ENCODE assay signal across 14 cellular contexts in genomic region chr5:73823508-73823925, GRCh38.
DNase-seq lines count a peak whose midpoint lies in the region; ATAC-seq, FAIRE-seq and TF ChIP-seq lines count a peak whose summit lies in the region.
"Had no signal": no experiment of that assay in that cellular context is flagged by ENCODE, and none has a peak within 500 bp of the region (broad histone marks: within the 10 kb centered on the region; RNA-seq: fewer than 3 reads in every experiment).

No MANE protein-coding gene starts in this region.

- H3K4me2 ChIP-seq in GM12878 (ENCODE audit: control insufficient read depth, insufficient read depth) = no peak overlapping the region

- TF ChIP-seq CTCF in GM12878 (IDR thresholded peaks at IDR 0.05 in 2 of 3, conservative IDR thresholded peaks at IDR 0.05 in 1 of 3; ENCODE audit: control insufficient read depth in 2 of 3, extremely low read depth in 1 of 3, insufficient read depth in 1 of 3, low read depth in 3 of 3, low read length in 3 of 3) (no peak), left lung (IDR thresholded peaks at IDR 0.05) (no peak), mucosa of descending colon (IDR thresholded peaks at IDR 0.05) (no peak), colonic mucosa (IDR thresholded peaks at IDR 0.05) (no peak)

- no peaks in the 10 kb centered on the region; the same call in 1 of the 2 replicates for H3K36me3 ChIP-seq in ACC112 (ENCODE audit: insufficient read depth, low read length)
- no peaks in the 10 kb centered on the region for H3K36me3 ChIP-seq in GM12878 (ENCODE audit: control insufficient read depth in 2 of 2, insufficient read depth in 2 of 2, low read length in 1 of 2)
- H3K36me3 ChIP-seq in left lung = no peaks in the 10 kb centered on the region
- no peaks in the 10 kb centered on the region for H3K36me3 ChIP-seq in mucosa of descending colon (ENCODE audit: low read depth)
- no peaks in the 10 kb centered on the region for H3K36me3 ChIP-seq in colonic mucosa

- no peak for FAIRE-seq in GM12878 (lab: Jason Lieb, UNC)

- RAD21 ChIA-PET in GM12878 (lab: Charles Lee; ENCODE audit: unreplicated experiment) = no interaction called here

- H2AFZ ChIP-seq in ACC112 (ENCODE audit: low read length, unreplicated experiment) (no peak overlapping the region), GM12878 (ENCODE audit: control insufficient read depth, low read depth, low read length) (no peak overlapping the region)

- no peak for TF ChIP-seq EP300 in GM12878 (IDR thresholded peaks at IDR 0.05; ENCODE audit: borderline replicate concordance in 1 of 2, control insufficient read depth in 1 of 2, low read depth in 2 of 2, low read length in 2 of 2)

- no peak for TF ChIP-seq RAD21 in GM12878 (IDR thresholded peaks at IDR 0.05; ENCODE audit: insufficient read depth, low read depth, low read length)

- H3K9me3 ChIP-seq in GM12878 (replicated peaks; ENCODE audit: control insufficient read depth, insufficient read depth, low read length) (no peaks in the 10 kb centered on the region), left lung (no peaks in the 10 kb centered on the region), mucosa of descending colon (no peaks in the 10 kb centered on the region), colonic mucosa (no peaks in the 10 kb centered on the region)

- H3K9ac ChIP-seq in GM12878 (ENCODE audit: control insufficient read depth, insufficient read depth, low read length) (no peak overlapping the region), colonic mucosa (ENCODE audit: low read depth in 2 of 2, low read length in 2 of 2) (no peak overlapping the region)

- no peaks in the 10 kb centered on the region for H3K27me3 ChIP-seq in ACC112 (ENCODE audit: insufficient read depth, low read length)
- no peaks in the 10 kb centered on the region for H3K27me3 ChIP-seq in GM12878 (replicated peaks in 1 of 2; ENCODE audit: control insufficient read depth in 2 of 2, insufficient read depth in 2 of 2, low read length in 1 of 2)
- H3K27me3 ChIP-seq in left lung = no peaks in the 10 kb centered on the region
- no peaks in the 10 kb centered on the region for H3K27me3 ChIP-seq in colonic mucosa

- ATAC-seq in GM19463 (IDR thresholded peaks at IDR 0.05; ENCODE audit: unreplicated experiment) = peak; percentile 66
- peak; percentile 42; the same call in 2 of the 3 replicates for ATAC-seq in GM12878
- ATAC-seq in left lung = peak; percentile 25
- no peak for ATAC-seq in mucosa of descending colon
- ATAC-seq in HG02571 (IDR thresholded peaks at IDR 0.05; ENCODE audit: unreplicated experiment) = no peak

- no peaks in the 10 kb centered on the region for H4K20me1 ChIP-seq in GM12878 (ENCODE audit: control insufficient read depth, insufficient read depth)

- H3K27ac ChIP-seq in ACC112 (ENCODE audit: low read depth, low read length) (peak overlapping the region; percentile 26), GM12878 (ENCODE audit: control insufficient read depth, insufficient read depth) (no peak overlapping the region), left lung (no peak overlapping the region), colonic mucosa (no peak overlapping the region)

- in situ Hi-C loops in GM12878 (cut with MboI) = no loop called here

- TF ChIP-seq POLR2A in GM12878 (IDR thresholded peaks at IDR 0.05; ENCODE audit: low read depth, low read length) = no peak

- H3K79me2 ChIP-seq in ACC112 (ENCODE audit: control insufficient read depth, insufficient read depth, low read length, unreplicated experiment) (no peaks in the 10 kb centered on the region), GM12878 (ENCODE audit: control insufficient read depth, insufficient read depth, low read length) (no peaks in the 10 kb centered on the region)

- 72% methylated on average over 1 of the region's 1 CpG for whole genome bisulfite sequencing in GM12878 (ENCODE audit: insufficient coverage, insufficient replicate concordance, low lambda C conversion rate, missing lambda C conversion rate)

- intact Hi-C loops in GM12878 (cut with micrococcal nuclease; ENCODE audit: unreplicated experiment) (no loop called here), left lung (cut with DNase I) (no loop called here), mucosa of descending colon (cut with DNase I, micrococcal nuclease) (no loop called here), colonic mucosa (cut with DNase I) (no loop called here)

- POLR2A ChIA-PET in GM12878 (lab: Charles Lee) = no interaction called here

- H3K4me3 ChIP-seq in ACC112 (ENCODE audit: low read depth, low read length) = no peak overlapping the region
- H3K4me3 ChIP-seq in GM12878 = no peak overlapping the region
- H3K4me3 ChIP-seq in left lung = no peak overlapping the region
- H3K4me3 ChIP-seq in mucosa of descending colon = no peak overlapping the region
- no peak overlapping the region for H3K4me3 ChIP-seq in colonic mucosa

- BruUV-seq in GM12878 (replicated peaks; lab: Mats Ljungman, UMichigan) = no TSS peak

- H3K4me1 ChIP-seq in ACC112 (ENCODE audit: control insufficient read depth, insufficient read depth, low read length, unreplicated experiment) (peaks cover 61% of the 10 kb centered on the region), GM12878 (ENCODE audit: control insufficient read depth, insufficient read depth, low read length) (no peaks in the 10 kb centered on the region), left lung (peaks cover 4% of the 10 kb centered on the region in 2 donors), mucosa of descending colon (ENCODE audit: low read depth) (peaks cover 7% of the 10 kb centered on the region), colonic mucosa (no peaks in the 10 kb centered on the region)

- CTCF ChIA-PET in GM12878 (lab: Yijun Ruan, JAX) = interaction anchor here (1.3 kb wide), 1 partner anchor 30 kb away, joined by 3 read pairs; no protein-coding TSS in a partner anchor

- DNase-seq in GM12878 (ENCODE audit: low read depth, low spot score) (no peak), left lung (no peak), DMS 273 (lab: John Stamatoyannopoulos, UW; ENCODE audit: unreplicated experiment) (no peak), mucosa of descending colon (no peak), colonic mucosa (no peak)
- DNase-seq: activated CD4-positive, alpha-beta T cell treated with anti-CD3 and anti-CD28 coated beads, Interleukin-2, amount 10 ng/mL, durations not matched to agents 7 days and 5 days; H9; MV-4-11; NCI-H345; occipital lobe; stimulated activated CD4-positive, alpha-beta T cell treated with anti-CD3 and anti-CD28 coated beads, Interleukin-12 subunit alpha, Interleukin-12 subunit beta, amount 100 ng/mL, for 4 hours had no signal

- SMC1A ChIA-PET in GM12878 (lab: Charles Lee; ENCODE audit: uncharacterized antibody, unreplicated experiment) = interaction anchor here (0.9 to 1.6 kb wide), 5 partner anchors 8 to 232 kb away, joined by 3 to 5 read pairs (median 4); no protein-coding TSS in a partner anchor

TF ChIP-seq in GM12878, 131 proteins besides CTCF, POLR2A, EP300 and RAD21:
- no peak for TF ChIP-seq MYB (IDR thresholded peaks at IDR 0.05; ENCODE audit: borderline replicate concordance, low read depth, low read length)
- TF ChIP-seq STAT1 (conservative IDR thresholded peaks at IDR 0.05) = no peak
- TF ChIP-seq PAX5 (IDR thresholded peaks at IDR 0.05; ENCODE audit: borderline replicate concordance, low read depth, low read length) = no peak
- no peak for TF ChIP-seq BRCA1 (IDR thresholded peaks at IDR 0.05; ENCODE audit: low read depth, low read length)
- no peak for TF ChIP-seq JUND (IDR thresholded peaks at IDR 0.05; ENCODE audit: low read depth, low read length)
- TF ChIP-seq NFXL1 (IDR thresholded peaks at IDR 0.05; ENCODE audit: borderline replicate concordance) = no peak
- TF ChIP-seq KDM1A (IDR thresholded peaks at IDR 0.05; ENCODE audit: borderline replicate concordance) = no peak
TF ChIP-seq in GM12878: peak in this region for 0.

Comparison
In these comparisons a context has a peak if more than half of its experiments do, and no peak if none do; other contexts are left out.
1. ATAC-seq: peak in GM19463 (single experiment), GM12878 (single experiment) and left lung (single experiment); none in mucosa of descending colon (single experiment) and HG02571 (single experiment).